ENCODE assay signal across 19 cellular contexts in genomic region chr4:151691639-151692442, GRCh38.
DNase-seq lines count a peak whose midpoint lies in the region; ATAC-seq lines count a peak whose summit lies in the region.
"Had no signal": no experiment of that assay in that cellular context is flagged by ENCODE, and none has a peak within 500 bp of the region (broad histone marks: within the 10 kb centered on the region; RNA-seq: fewer than 3 reads in every experiment).

No MANE protein-coding gene starts in this region.

- peaks cover 49 to 83% (median 70%) of the 10 kb centered on the region in 3 donors for H3K4me1 ChIP-seq in skeletal muscle tissue (ENCODE audit: control insufficient read depth in 3 of 3, insufficient read depth in 3 of 3, low read length in 3 of 3)
- H3K4me1 ChIP-seq: colonic mucosa had no signal

- H3K36me3 ChIP-seq in skeletal muscle tissue (ENCODE audit: control insufficient read depth in 3 of 3, insufficient read depth in 3 of 3, low read length in 3 of 3) = peaks cover 0 to 7% (median 2%) of the 10 kb centered on the region in 3 donors
- H3K36me3 ChIP-seq: colonic mucosa, HAP-1 had no signal

- intact Hi-C loops in left ventricle myocardium superior (cut with micrococcal nuclease) = no loop called here

- in situ Hi-C loops in G401 (cut with HindIII; ENCODE audit: low sequenced_read_pairs) = no loop called here

- ATAC-seq in left ventricle myocardium superior (peak; percentile 39), GM21737 (IDR thresholded peaks at IDR 0.05; ENCODE audit: unreplicated experiment) (no peak)
- ATAC-seq: stimulated activated naive CD8-positive, alpha-beta T cell treated with anti-CD3 and anti-CD28 coated beads, Interleukin-15, Interleukin-2, amounts not matched to agents 100 U/mL and 50 U/mL, for 24 hours had no signal

- peak; percentile 43 for DNase-seq in G401 (ENCODE audit: low spot score)
- peak; percentile 41 for DNase-seq in SK-N-DZ (ENCODE audit: low spot score)
- DNase-seq in left ventricle myocardium superior = peak; percentile 59
- no peak for DNase-seq in NCI-H510A treated with DMSO at 0.1 percent for 48 hours (lab: John Stamatoyannopoulos, UW)
- no peak for DNase-seq in SKM-1 (lab: John Stamatoyannopoulos, UW; ENCODE audit: unreplicated experiment)
- DNase-seq: activated B cell treated with CpG ODN at 0.5 μM for 24 hours; activated CD4-positive, alpha-beta T cell treated with anti-CD3 and anti-CD28 coated beads, Interleukin-2, amount 50 U/mL, for 48 hours; activated naive CD8-positive, alpha-beta T cell treated with anti-CD3 and anti-CD28 coated beads for 36 hours; colonic mucosa; GF-D8; head of caudate nucleus; NCI-H524 treated with DMSO at 0.1 percent for 48 hours; stimulated activated CD4-positive, alpha-beta T cell treated with anti-CD3 and anti-CD28 coated beads, Interleukin-4, amount 100 ng/mL, for 24 hours; stimulated activated naive CD8-positive, alpha-beta T cell treated with anti-CD3 and anti-CD28 coated beads, Interleukin-15, Interleukin-2, amounts not matched to agents 100 U/mL and 50 U/mL, for 24 hours; SW 1271 had no signal

- H3K9ac ChIP-seq in skeletal muscle tissue (ENCODE audit: low read depth in 1 of 3, low read length in 3 of 3) = peak overlapping the region in 2 of 3 donors; percentile 60 to 62

- H3K27me3 ChIP-seq in skeletal muscle tissue (ENCODE audit: control insufficient read depth in 3 of 3, insufficient read depth in 3 of 3, low read length in 3 of 3) = no peaks in the 10 kb centered on the region
- H3K27me3 ChIP-seq: colonic mucosa had no signal

- H3K4me3 ChIP-seq in skeletal muscle tissue (ENCODE audit: low read length in 3 of 3) = peak overlapping the region; percentile 18 to 54 (median 52)
- H3K4me3 ChIP-seq: colonic mucosa, HAP-1 had no signal

- H3K27ac ChIP-seq in skeletal muscle tissue (ENCODE audit: low read depth, low read length) = peak overlapping the region; percentile 83
- H3K27ac ChIP-seq: colonic mucosa, HL-60 had no signal

- no peaks in the 10 kb centered on the region for H3K9me3 ChIP-seq in skeletal muscle tissue (ENCODE audit: control insufficient read depth in 3 of 3, low read length in 3 of 3)
- H3K9me3 ChIP-seq: colonic mucosa, HAP-1 had no signal

Comparison
In these comparisons a context has a peak if more than half of its experiments do, and no peak if none do; other contexts are left out.
1. DNase-seq: peak in G401 (single experiment), SK-N-DZ (single experiment) and left ventricle myocardium superior (single experiment); none in NCI-H510A treated with DMSO at 0.1 percent for 48 hours (single experiment) and SKM-1 (single experiment).